19 cellular contexts compared by ENCODE assay signal in the genomic region with DNA sequence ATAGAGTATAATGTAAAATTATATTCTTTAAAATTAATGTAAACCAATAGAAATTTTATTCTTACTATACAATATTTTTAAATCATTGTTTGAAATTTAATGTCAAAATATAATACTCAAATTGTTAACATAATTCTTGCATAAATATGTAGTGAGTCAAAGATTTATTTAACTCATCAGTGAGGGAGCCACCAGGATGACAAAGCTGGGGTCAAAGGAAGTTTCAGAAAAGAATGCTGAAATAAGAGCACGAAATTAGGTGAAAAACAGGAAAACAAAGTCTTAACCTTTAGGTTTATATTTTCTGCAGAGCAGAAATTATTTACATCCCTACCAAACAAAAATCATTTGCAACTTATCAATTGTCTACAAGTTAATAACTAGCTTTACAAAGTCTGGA.
"Had no signal": no experiment of that assay in that cellular context is flagged by ENCODE, and none has a peak within 500 bp of the region (broad histone marks: within the 10 kb centered on the region; RNA-seq: fewer than 3 reads in every experiment).

No MANE protein-coding gene starts in this region.

- DNase-seq: activated CD4-positive, alpha-beta T cell treated with anti-CD3 and anti-CD28 coated beads for 4 hours; activated CD4-positive, alpha-beta T cell treated with anti-CD3 and anti-CD28 coated beads, Interleukin-2, amount 50 U/mL, for 4 hours; activated effector memory CD4-positive, alpha-beta T cell treated with Interleukin-2 at 50 U/mL for 16 hours; activated naive CD4-positive, alpha-beta T cell treated with Interleukin-2 at 50 U/mL for 16 hours; activated T-cell treated with anti-CD3 and anti-CD28 coated beads for 4 hours; dermis blood vessel endothelial cell; effector CD4-positive, alpha-beta T cell; hippocampal formation; naive B cell; occipital lobe; psoas muscle; spleen; stimulated activated naive CD4-positive, alpha-beta T cell treated with Interleukin-2 at 50 U/mL for 16 hours; T-cell; testis; transverse colon had no signal

- H3K4me3 ChIP-seq: ascending aorta, gastroesophageal sphincter, psoas muscle, right atrium auricular region, spleen, testis, transverse colon had no signal
